In the genomic region with DNA sequence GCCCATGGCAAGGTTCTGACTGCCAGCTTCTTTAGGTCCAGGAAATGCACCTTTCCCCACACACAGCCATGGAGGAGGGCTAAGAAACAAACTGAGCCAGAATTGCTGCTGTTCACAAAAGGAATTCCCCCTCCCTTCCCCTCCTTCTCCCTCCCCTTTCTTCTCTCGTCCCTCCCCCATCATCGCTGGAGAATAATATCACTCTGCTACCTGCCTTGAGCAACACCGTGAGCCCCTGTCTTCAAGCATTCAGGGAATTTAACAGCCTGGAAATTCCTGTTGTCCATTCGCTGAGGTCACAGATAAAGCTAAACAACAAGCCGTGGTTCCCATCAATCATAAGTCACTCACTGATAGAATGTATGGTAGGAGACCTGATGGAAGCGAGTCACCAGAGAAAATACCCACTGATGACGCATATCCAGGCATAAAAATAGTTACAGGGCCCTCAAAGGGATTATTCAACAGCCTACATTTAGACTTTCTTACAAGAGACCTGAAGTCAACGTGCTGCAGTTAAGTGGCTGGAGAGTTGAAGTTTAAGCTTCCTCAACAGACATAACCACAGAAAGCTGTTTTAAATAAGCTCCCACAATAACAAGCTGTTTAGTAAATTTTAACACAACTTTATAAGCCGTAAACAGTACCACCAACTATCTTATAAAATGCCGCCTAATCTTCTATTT, we compare ENCODE assay signal across 8 cellular contexts. TPM values are rescaled to one million over a fixed set of nuclear protein-coding genes. Genes with fewer than 3 reads are reported as not detected.
DNase-seq lines count a peak whose midpoint lies in the region; ATAC-seq and TF ChIP-seq lines count a peak whose summit lies in the region.

No MANE protein-coding gene starts in this region.

- H3K36me3 ChIP-seq in heart right ventricle (no peaks in the 10 kb centered on the region), prostate gland (no peaks in the 10 kb centered on the region)

- intact Hi-C loops in heart right ventricle (cut with DNase I), result loop anchor here in 8 of 10 donors (5.0 to 10.0 kb wide), 11 partner anchors 37 to 193 kb away; partner anchors contain the start of gene HIVEP2 (in 4 of the 8)
- intact Hi-C loops in prostate gland (cut with DNase I), result loop anchor here (5.0 to 10.0 kb wide), 2 partner anchors 57 to 191 kb away; no protein-coding TSS in a partner anchor

- TF ChIP-seq CTCF in AG09319 (IDR thresholded peaks at IDR 0.05; ENCODE audit: low read depth, low read length) (no peak), heart right ventricle (IDR thresholded peaks at IDR 0.05) (no peak), prostate gland (IDR thresholded peaks at IDR 0.05) (no peak)

- H3K36me3 Mint-ChIP-seq in activated naive CD4-positive, alpha-beta T cell treated with anti-CD3 and anti-CD28 coated beads, Interleukin-2, amount 50 U/mL, for 72 hours, result peaks cover under 1 to 35% of the 10 kb centered on the region in 2 donors

- TF ChIP-seq POLR2A in prostate gland (IDR thresholded peaks at IDR 0.05), result no peak

- H3K4me3 ChIP-seq in heart right ventricle (peak overlapping the region in 9 of 10 donors; percentile 23 to 54 (median 45)), prostate gland (peak overlapping the region in 1 of 2 donors; percentile 11)

- WGBS in heart right ventricle, 2 donors, result 12 to 14% methylated on average over 10 of the region's 10 CpGs
- WGBS in prostate gland, result 18% methylated on average over 10 of the region's 10 CpGs

- H3K27ac Mint-ChIP-seq in activated naive CD4-positive, alpha-beta T cell treated with anti-CD3 and anti-CD28 coated beads, Interleukin-2, amount 50 U/mL, for 72 hours, result peak overlapping the region; percentile 91 to 100

- H3K9me3 Mint-ChIP-seq in activated naive CD4-positive, alpha-beta T cell treated with anti-CD3 and anti-CD28 coated beads, Interleukin-2, amount 50 U/mL, for 72 hours, result no peaks in the 10 kb centered on the region

- ATAC-seq in GM18868 (IDR thresholded peaks at IDR 0.05; ENCODE audit: unreplicated experiment) (peak; percentile 79), HG03064 (IDR thresholded peaks at IDR 0.05; ENCODE audit: low read depth, unreplicated experiment) (peak; percentile 55), heart right ventricle (peak; percentile 89 to 97 (median 94))
- ATAC-seq in activated naive CD4-positive, alpha-beta T cell treated with anti-CD3 and anti-CD28 coated beads, Interleukin-2, amount 50 U/mL, for 72 hours, result peak; percentile 84 to 92

- no peaks in the 10 kb centered on the region for H3K27me3 ChIP-seq in heart right ventricle
- H3K27me3 ChIP-seq in prostate gland (replicated peaks; ENCODE audit: insufficient read depth), result no peaks in the 10 kb centered on the region

- no peaks in the 10 kb centered on the region for H3K9me3 ChIP-seq in heart right ventricle
- H3K9me3 ChIP-seq in prostate gland, result no peaks in the 10 kb centered on the region

- H3K27ac ChIP-seq in heart right ventricle (peak overlapping the region; percentile 31 to 81 (median 70)), prostate gland (peak overlapping the region; percentile 13 to 41)

- H3K4me1 ChIP-seq in heart right ventricle (peaks cover 0 to 61% (median 47%) of the 10 kb centered on the region in 9 donors), prostate gland (replicated peaks) (no peaks in the 10 kb centered on the region)

- DNase-seq in AG09319 (ENCODE audit: extremely low read depth, low read depth) (peak; percentile 32), OCI-M1 (lab: John Stamatoyannopoulos, UW) (peak; percentile 78), heart right ventricle (peak in 1 of 2 donors; percentile 61), prostate gland (ENCODE audit: low spot score) (peak; percentile 40), NCI-H146 treated with DMSO at 0.1 percent for 48 hours (lab: John Stamatoyannopoulos, UW; ENCODE audit: unreplicated experiment) (no peak)
- no peak for DNase-seq in activated naive CD4-positive, alpha-beta T cell treated with anti-CD3 and anti-CD28 coated beads, Interleukin-2, amount 50 U/mL, for 72 hours (ENCODE audit: low spot score in 2 of 2)

RNA-seq across cellular contexts. Expression of gene HIVEP2, which starts 59.7 kb away (rescaled TPM):
- total RNA-seq in activated naive CD4-positive, alpha-beta T cell treated with anti-CD3 and anti-CD28 coated beads, Interleukin-2, amount 50 U/mL, for 72 hours, result 10 to 100 TPM; 23.8 to 33.1 TPM
- total RNA-seq in heart right ventricle (10 to 100 TPM; 10.3 to 31.6 (median 21.7) TPM), prostate gland (10 to 100 TPM; 15.8 to 19.3 TPM)
- polyA plus RNA-seq in heart right ventricle, result 1 to 10 TPM; 2.1 to 2.9 TPM

Comparison
In these comparisons a context has a peak if more than half of its experiments do, and no peak if none do; other contexts are left out.
1. DNase-seq: peak in AG09319 (single experiment), OCI-M1 (single experiment) and prostate gland (single experiment); none in activated naive CD4-positive, alpha-beta T cell treated with anti-CD3 and anti-CD28 coated beads, Interleukin-2, amount 50 U/mL, for 72 hours (0 of 2) and NCI-H146 treated with DMSO at 0.1 percent for 48 hours (single experiment).
2. Peak in every context shown above with its lines, with median percentiles within 50 percentile points of each other: ATAC-seq.